8 cellular contexts compared by ENCODE assay signal in the genomic region with DNA sequence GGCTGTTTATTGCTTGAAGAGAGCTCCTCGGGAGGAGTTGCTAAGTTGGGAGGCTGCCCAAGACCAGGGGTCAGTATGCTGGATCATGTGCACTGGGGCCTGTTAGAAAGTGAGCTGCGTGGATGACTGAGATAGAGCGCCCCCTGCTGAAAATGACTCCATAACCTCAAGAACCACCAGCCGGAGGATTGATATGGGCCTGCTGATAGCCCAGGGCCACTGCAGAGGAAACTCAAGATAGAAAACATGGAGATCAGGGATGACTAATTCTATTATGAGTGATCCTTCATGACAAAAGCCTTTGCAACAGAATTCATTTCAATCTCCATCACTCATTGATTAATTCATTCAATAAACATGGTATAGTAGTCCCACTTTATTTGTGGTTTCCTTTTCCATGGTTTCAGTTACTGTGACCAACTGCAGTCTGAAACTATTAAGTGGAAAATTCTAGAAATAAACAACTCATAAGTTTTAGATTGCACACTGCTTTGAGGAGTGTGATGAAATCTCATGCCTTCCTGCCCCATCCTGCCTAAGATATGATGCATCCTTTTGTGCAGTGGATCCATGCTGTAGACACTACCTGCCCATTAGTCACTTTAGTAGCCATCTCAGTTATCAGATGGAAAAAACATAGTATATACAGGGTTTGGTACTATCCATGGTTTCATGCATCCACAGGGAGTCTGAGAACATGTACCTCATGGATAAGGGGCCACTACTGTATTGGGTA.
DNase-seq lines count a peak whose midpoint lies in the region; ATAC-seq, FAIRE-seq and TF ChIP-seq lines count a peak whose summit lies in the region.

No MANE protein-coding gene starts in this region.

- H3K9me2 ChIP-seq in Karpas-422 (replicated peaks; ENCODE audit: insufficient read depth, low read length): no peaks in the 10 kb centered on the region

- H3K9me3 ChIP-seq in heart right ventricle (no peaks in the 10 kb centered on the region), Karpas-422 (ENCODE audit: low read length) (no peaks in the 10 kb centered on the region), WERI-Rb-1 (ENCODE audit: severe bottlenecking) (no peaks in the 10 kb centered on the region)
- no peaks in the 10 kb centered on the region for H3K9me3 ChIP-seq in naive thymus-derived CD4-positive, alpha-beta T cell (ENCODE audit: control insufficient read depth in 2 of 3, low read length in 3 of 3)

- DNase-seq in heart right ventricle (peak in 1 of 2 donors; percentile 9), Right ventricle myocardium inferior (ENCODE audit: missing footprints) (no peak), Karpas-422 (peak; percentile 81), WERI-Rb-1 (peak; percentile 56), ecto neural progenitor cell (ENCODE audit: low spot score) (peak; percentile 62), urothelium cell line (ENCODE audit: low spot score) (peak; percentile 18)
- DNase-seq in naive thymus-derived CD4-positive, alpha-beta T cell: peak; percentile 5 to 39 (median 22)

- peaks cover 0 to 3% (median 0%) of the 10 kb centered on the region in 7 donors for H3K4me1 Mint-ChIP-seq in naive thymus-derived CD4-positive, alpha-beta T cell

- H3K4me3 Mint-ChIP-seq in naive thymus-derived CD4-positive, alpha-beta T cell: no peak overlapping the region

- H4K20me1 ChIP-seq in Karpas-422 (ENCODE audit: insufficient read depth, low read depth, low read length): no peaks in the 10 kb centered on the region

- peak in 7 of 9 donors; percentile 30 to 64 (median 38) for TF ChIP-seq CTCF in heart right ventricle (IDR thresholded peaks at IDR 0.05)
- TF ChIP-seq CTCF in WERI-Rb-1 (IDR thresholded peaks at IDR 0.05; ENCODE audit: low read depth, low read length): peak; percentile 73

- no peaks in the 10 kb centered on the region for H3K36me3 Mint-ChIP-seq in naive thymus-derived CD4-positive, alpha-beta T cell

- no peak overlapping the region for H3K4me3 ChIP-seq in heart right ventricle
- H3K4me3 ChIP-seq in Karpas-422 (ENCODE audit: low read length): no peak overlapping the region
- H3K4me3 ChIP-seq in WERI-Rb-1 (ENCODE audit: low read depth, low read length): no peak overlapping the region
- no peak overlapping the region for H3K4me3 ChIP-seq in naive thymus-derived CD4-positive, alpha-beta T cell (ENCODE audit: low read length)

- H3K79me2 ChIP-seq in Karpas-422 (ENCODE audit: low read length): no peaks in the 10 kb centered on the region

- FAIRE-seq in urothelium cell line (lab: Jason Lieb, UNC): no peak

- ATAC-seq in heart right ventricle (no peak), Right ventricle myocardium inferior (no peak), GM19452 (IDR thresholded peaks at IDR 0.05; ENCODE audit: unreplicated experiment) (no peak)
- peak; percentile 70 for ATAC-seq in naive thymus-derived CD4-positive, alpha-beta T cell

- H2AFZ ChIP-seq in Karpas-422 (ENCODE audit: low read length): no peak overlapping the region

- H3K27me3 ChIP-seq in heart right ventricle (peaks cover 0 to 39% (median 0%) of the 10 kb centered on the region in 7 donors), Karpas-422 (ENCODE audit: low read length) (no peaks in the 10 kb centered on the region), WERI-Rb-1 (ENCODE audit: insufficient read depth, low read depth, severe bottlenecking) (peaks cover 5% of the 10 kb centered on the region)
- H3K27me3 ChIP-seq in naive thymus-derived CD4-positive, alpha-beta T cell (ENCODE audit: control insufficient read depth in 2 of 2, insufficient read depth in 2 of 2, low read length in 2 of 2): no peaks in the 10 kb centered on the region

- H3K27me3 Mint-ChIP-seq in naive thymus-derived CD4-positive, alpha-beta T cell: peaks cover 0 to 3% (median 0%) of the 10 kb centered on the region in 5 donors

- H3K9me3 Mint-ChIP-seq in naive thymus-derived CD4-positive, alpha-beta T cell: no peaks in the 10 kb centered on the region

- no peak overlapping the region for H3K9ac ChIP-seq in Karpas-422 (ENCODE audit: low read length)

- H3K4me2 ChIP-seq in Karpas-422 (ENCODE audit: low read depth, low read length, poor library complexity, severe bottlenecking): no peak overlapping the region

- H3K36me3 ChIP-seq in heart right ventricle (no peaks in the 10 kb centered on the region), Karpas-422 (ENCODE audit: insufficient read depth, low read length) (no peaks in the 10 kb centered on the region), WERI-Rb-1 (no peaks in the 10 kb centered on the region)
- H3K36me3 ChIP-seq in naive thymus-derived CD4-positive, alpha-beta T cell (ENCODE audit: control insufficient read depth in 2 of 3, insufficient read depth in 3 of 3, low read length in 3 of 3): no peaks in the 10 kb centered on the region

- WGBS in heart right ventricle, 2 donors: 27 to 33% methylated on average over 4 of the region's 4 CpGs

- intact Hi-C loops in heart right ventricle (cut with DNase I): loop anchor here in 4 of 10 donors (5.0 to 10.0 kb wide), 6 partner anchors 323 to 778 kb away; no protein-coding TSS in a partner anchor
- intact Hi-C loops in Right ventricle myocardium inferior (cut with DNase I): loop anchor here (10.0 kb wide), 2 partner anchors 391 to 521 kb away; no protein-coding TSS in a partner anchor
- intact Hi-C loops in naive thymus-derived CD4-positive, alpha-beta T cell (cut with micrococcal nuclease): loop anchor here (1.0 to 2.0 kb wide), 8 partner anchors 322 to 787 kb away; no protein-coding TSS in a partner anchor

- peak overlapping the region in 1 of 9 donors; percentile 4 for H3K27ac Mint-ChIP-seq in naive thymus-derived CD4-positive, alpha-beta T cell

- CTCF ChIA-PET in naive thymus-derived CD4-positive, alpha-beta T cell (lab: Charles Lee): interaction anchor here (1.0 to 3.2 kb wide), 5 partner anchors 11 to 788 kb away, joined by 3 to 38 read pairs (median 3); no protein-coding TSS in a partner anchor

- H3K4me1 ChIP-seq in heart right ventricle (no peaks in the 10 kb centered on the region), Karpas-422 (ENCODE audit: low read length) (no peaks in the 10 kb centered on the region)
- no peaks in the 10 kb centered on the region for H3K4me1 ChIP-seq in naive thymus-derived CD4-positive, alpha-beta T cell (ENCODE audit: control insufficient read depth in 2 of 2, insufficient read depth in 2 of 2, low read length in 2 of 2)

- POLR2A ChIA-PET in naive thymus-derived CD4-positive, alpha-beta T cell (lab: Charles Lee): no interaction called here

- H3K27ac ChIP-seq in heart right ventricle (no peak overlapping the region), Karpas-422 (ENCODE audit: low read length) (no peak overlapping the region), WERI-Rb-1 (no peak overlapping the region)
- no peak overlapping the region for H3K27ac ChIP-seq in naive thymus-derived CD4-positive, alpha-beta T cell (ENCODE audit: low read depth, low read length)
